1 cellular context compared by ENCODE assay signal in the genomic region with DNA sequence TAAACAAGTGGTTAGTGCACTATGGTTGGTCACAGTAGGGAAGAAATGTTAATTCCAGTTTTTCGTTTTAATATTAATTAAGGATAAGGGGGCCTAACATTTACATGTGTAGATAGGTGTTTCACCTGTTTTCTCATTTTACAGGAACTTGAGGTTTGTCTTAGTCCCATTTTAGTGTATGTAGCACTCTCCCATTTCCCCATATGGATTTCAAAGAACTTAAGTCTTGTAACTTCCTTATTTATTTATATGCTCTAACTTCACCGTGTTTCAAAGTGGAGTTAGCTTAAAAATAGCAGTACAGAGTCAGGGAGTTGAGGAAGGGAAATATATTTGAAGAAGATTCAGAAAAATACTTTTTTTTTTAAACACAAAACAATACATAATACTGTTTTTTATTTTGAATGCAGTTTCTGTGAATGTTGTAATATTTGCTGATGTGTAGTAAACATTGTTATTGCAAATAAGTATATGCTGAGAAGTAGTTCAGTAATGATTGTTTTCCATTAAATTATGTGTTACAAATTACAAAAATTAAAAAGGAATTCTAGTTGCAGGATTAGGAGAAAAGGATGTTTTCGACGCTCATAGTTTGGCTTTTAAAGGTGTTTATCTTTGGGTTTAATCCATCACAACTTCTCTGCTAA.
A peak's percentile ranks its signal among the peaks of the same experiment; 100 is the strongest.
TF ChIP-seq lines count a peak whose summit lies in the region.

No MANE protein-coding gene starts in this region.

TF ChIP-seq in K562, 482 proteins besides CTCF, POLR2A, EP300 and RAD21:
- peak; percentile 82 for TF ChIP-seq ZNF316 (IDR thresholded peaks at IDR 0.05)
- no peak for TF ChIP-seq SRSF7 (optimal IDR thresholded peaks at IDR 0.05; ENCODE audit: low read depth, low read length)
- TF ChIP-seq RBFOX2 (IDR thresholded peaks at IDR 0.05; ENCODE audit: low read depth, low read length), result 0 out of 2 replicates have a peak, but pooled peaks have one; percentile 33
- TF ChIP-seq, protein P1, sequence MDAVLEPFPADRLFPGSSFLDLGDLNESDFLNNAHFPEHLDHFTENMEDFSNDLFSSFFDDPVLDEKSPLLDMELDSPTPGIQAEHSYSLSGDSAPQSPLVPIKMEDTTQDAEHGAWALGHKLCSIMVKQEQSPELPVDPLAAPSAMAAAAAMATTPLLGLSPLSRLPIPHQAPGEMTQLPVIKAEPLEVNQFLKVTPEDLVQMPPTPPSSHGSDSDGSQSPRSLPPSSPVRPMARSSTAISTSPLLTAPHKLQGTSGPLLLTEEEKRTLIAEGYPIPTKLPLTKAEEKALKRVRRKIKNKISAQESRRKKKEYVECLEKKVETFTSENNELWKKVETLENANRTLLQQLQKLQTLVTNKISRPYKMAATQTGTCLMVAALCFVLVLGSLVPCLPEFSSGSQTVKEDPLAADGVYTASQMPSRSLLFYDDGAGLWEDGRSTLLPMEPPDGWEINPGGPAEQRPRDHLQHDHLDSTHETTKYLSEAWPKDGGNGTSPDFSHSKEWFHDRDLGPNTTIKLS (IDR thresholded peaks at IDR 0.05; ENCODE audit: borderline replicate concordance, low read depth), result no peak
- TF ChIP-seq, protein P2, sequence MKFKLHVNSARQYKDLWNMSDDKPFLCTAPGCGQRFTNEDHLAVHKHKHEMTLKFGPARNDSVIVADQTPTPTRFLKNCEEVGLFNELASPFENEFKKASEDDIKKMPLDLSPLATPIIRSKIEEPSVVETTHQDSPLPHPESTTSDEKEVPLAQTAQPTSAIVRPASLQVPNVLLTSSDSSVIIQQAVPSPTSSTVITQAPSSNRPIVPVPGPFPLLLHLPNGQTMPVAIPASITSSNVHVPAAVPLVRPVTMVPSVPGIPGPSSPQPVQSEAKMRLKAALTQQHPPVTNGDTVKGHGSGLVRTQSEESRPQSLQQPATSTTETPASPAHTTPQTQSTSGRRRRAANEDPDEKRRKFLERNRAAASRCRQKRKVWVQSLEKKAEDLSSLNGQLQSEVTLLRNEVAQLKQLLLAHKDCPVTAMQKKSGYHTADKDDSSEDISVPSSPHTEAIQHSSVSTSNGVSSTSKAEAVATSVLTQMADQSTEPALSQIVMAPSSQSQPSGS (CRISPR knock-in tag; IDR thresholded peaks at IDR 0.05), result no peak
- TF ChIP-seq ZNF707 (CRISPR knock-in tag; conservative IDR thresholded peaks at IDR 0.05), result no peak
- TF ChIP-seq, protein P3, sequence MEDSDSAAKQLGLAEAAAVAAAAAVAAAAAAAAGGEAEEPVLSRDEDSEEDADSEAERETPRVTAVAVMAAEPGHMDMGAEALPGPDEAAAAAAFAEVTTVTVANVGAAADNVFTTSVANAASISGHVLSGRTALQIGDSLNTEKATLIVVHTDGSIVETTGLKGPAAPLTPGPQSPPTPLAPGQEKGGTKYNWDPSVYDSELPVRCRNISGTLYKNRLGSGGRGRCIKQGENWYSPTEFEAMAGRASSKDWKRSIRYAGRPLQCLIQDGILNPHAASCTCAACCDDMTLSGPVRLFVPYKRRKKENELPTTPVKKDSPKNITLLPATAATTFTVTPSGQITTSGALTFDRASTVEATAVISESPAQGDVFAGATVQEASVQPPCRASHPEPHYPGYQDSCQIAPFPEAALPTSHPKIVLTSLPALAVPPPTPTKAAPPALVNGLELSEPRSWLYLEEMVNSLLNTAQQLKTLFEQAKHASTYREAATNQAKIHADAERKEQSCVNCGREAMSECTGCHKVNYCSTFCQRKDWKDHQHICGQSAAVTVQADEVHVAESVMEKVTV (CRISPR knock-in tag; IDR thresholded peaks at IDR 0.05), result no peak
- TF ChIP-seq C11orf30 (IDR thresholded peaks at IDR 0.05; ENCODE audit: low read depth), result peak; percentile 59
